9 cellular contexts compared by ENCODE assay signal in the genomic region with DNA sequence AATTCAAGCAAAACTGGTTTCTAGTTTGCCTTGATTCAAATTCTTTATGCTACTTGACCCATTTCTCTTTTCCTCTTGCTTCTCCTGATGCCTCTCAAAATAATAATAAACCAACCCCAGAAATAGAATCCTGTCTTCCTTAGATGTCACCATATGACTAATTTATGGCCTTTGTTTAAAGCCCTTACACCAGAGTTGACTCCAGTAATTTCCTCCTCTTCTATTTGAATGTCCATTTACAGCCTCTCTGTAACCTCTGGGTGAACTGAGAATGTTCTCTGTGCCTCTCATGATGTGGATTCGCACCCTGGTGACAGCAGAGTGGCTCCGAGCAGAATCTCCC. TPM values are rescaled to one million over a fixed set of nuclear protein-coding genes. Genes with fewer than 3 reads are reported as not detected.
A peak's percentile ranks its signal among the peaks of the same experiment; 100 is the strongest.
DNase-seq lines count a peak whose midpoint lies in the region; ATAC-seq and TF ChIP-seq lines count a peak whose summit lies in the region.
"Had no signal": no experiment of that assay in that cellular context is flagged by ENCODE, and none has a peak within 500 bp of the region (broad histone marks: within the 10 kb centered on the region; RNA-seq: fewer than 3 reads in every experiment).

No MANE protein-coding gene starts in this region.

- TF ChIP-seq POLR2A in gastrocnemius medialis (IDR thresholded peaks at IDR 0.05): no peak

- in situ Hi-C loops in gastrocnemius medialis (cut with MboI; ENCODE audit: low sequenced_read_pairs in 4 of 4): no loop called here

- ATAC-seq in GM18907 (IDR thresholded peaks at IDR 0.05; ENCODE audit: unreplicated experiment) (peak; percentile 60), HG02763 (IDR thresholded peaks at IDR 0.05; ENCODE audit: unreplicated experiment) (peak; percentile 30), gastrocnemius medialis (no peak), GM21381 (IDR thresholded peaks at IDR 0.05; ENCODE audit: unreplicated experiment) (no peak)

- peak overlapping the region; percentile 56 to 83 (median 72) for H3K27ac ChIP-seq in gastrocnemius medialis

- H3K9me3 ChIP-seq in gastrocnemius medialis (no peaks in the 10 kb centered on the region), MG63 (no peaks in the 10 kb centered on the region)

- H3K27me3 ChIP-seq in gastrocnemius medialis (no peaks in the 10 kb centered on the region), MG63 (no peaks in the 10 kb centered on the region)

- H3K36me3 ChIP-seq in gastrocnemius medialis (no peaks in the 10 kb centered on the region), MG63 (no peaks in the 10 kb centered on the region)

- intact Hi-C loops in gastrocnemius medialis (cut with DNase I; ENCODE audit: low total_unique reads): no loop called here

- no peak overlapping the region for H3K4me3 ChIP-seq in gastrocnemius medialis
- no peak overlapping the region for H3K4me3 ChIP-seq in MG63

- DNase-seq in NOMO-1 treated with DMSO at 0.1 percent for 48 hours (lab: John Stamatoyannopoulos, UW; ENCODE audit: unreplicated experiment) (peak; percentile 71), gastrocnemius medialis (no peak), DMS79 treated with DMSO at 0.1 percent for 48 hours (lab: John Stamatoyannopoulos, UW) (no peak), MG63 (no peak)
- no peak for DNase-seq in activated CD4-positive, CD25-positive, alpha-beta regulatory T cell treated with anti-CD3 and anti-CD28 coated beads, Interleukin-2, amount 50 U/mL, for 72 hours
- DNase-seq: anterior cingulate cortex had no signal

- H3K4me1 ChIP-seq in gastrocnemius medialis: peaks cover 78 to 81% of the 10 kb centered on the region in 2 donors

- TF ChIP-seq CTCF in gastrocnemius medialis (IDR thresholded peaks at IDR 0.05 in 4 of 5, conservative IDR thresholded peaks at IDR 0.05 in 1 of 5): no peak

RNA-seq across cellular contexts. Expression of a gene that starts 31.5 kb away (rescaled TPM):
- 10 to 100 TPM; 14.0 to 28.5 (median 27.3) TPM for total RNA-seq in gastrocnemius medialis
- total RNA-seq in MG63 (2014; rRNA removed; shearing (Covaris generic); ENCODE audit: low replicate concordance): 0.89 and 1.2 TPM in 2 replicates

Comparison
In these comparisons a context has a peak if more than half of its experiments do, and no peak if none do; other contexts are left out.
1. ATAC-seq: peak in GM18907 (single experiment) and HG02763 (single experiment); none in gastrocnemius medialis (0 of 2) and GM21381 (single experiment).